Comparison of ENCODE assay signal across 13 cellular contexts in genomic region chr7:132771301-132771730, GRCh38.
A peak's percentile ranks its signal among the peaks of the same experiment; 100 is the strongest.
DNase-seq lines count a peak whose midpoint lies in the region; ATAC-seq and TF ChIP-seq lines count a peak whose summit lies in the region.
"Had no signal": no experiment of that assay in that cellular context is flagged by ENCODE, and none has a peak within 500 bp of the region (broad histone marks: within the 10 kb centered on the region; RNA-seq: fewer than 3 reads in every experiment).

No MANE protein-coding gene starts in this region.

- POLR2A ChIA-PET in naive thymus-derived CD4-positive, alpha-beta T cell (lab: Charles Lee) = interaction anchor here (0.6 to 1.6 kb wide), 8 partner anchors 8 to 317 kb away, joined by 3 to 5 read pairs (median 4); partner anchors contain the start of gene CHCHD3

- peaks cover 0 to 21% (median 10%) of the 10 kb centered on the region in 11 donors for H3K9me3 Mint-ChIP-seq in naive thymus-derived CD4-positive, alpha-beta T cell

- no peaks in the 10 kb centered on the region for H3K27me3 Mint-ChIP-seq in naive thymus-derived CD4-positive, alpha-beta T cell

- H3K79me2 ChIP-seq in SU-DHL-6 (ENCODE audit: insufficient read depth, low read length) = no peaks in the 10 kb centered on the region
- H3K79me2 ChIP-seq: parathyroid adenoma had no signal

- H3K36me3 ChIP-seq in SU-DHL-6 (ENCODE audit: low read length) = no peaks in the 10 kb centered on the region
- H3K36me3 ChIP-seq in naive thymus-derived CD4-positive, alpha-beta T cell (ENCODE audit: control insufficient read depth in 2 of 3, insufficient read depth in 3 of 3, low read length in 3 of 3) = no peaks in the 10 kb centered on the region
- no peaks in the 10 kb centered on the region for H3K36me3 ChIP-seq in spleen
- H3K36me3 ChIP-seq: SJSA1 had no signal

- peak overlapping the region; percentile 9 for H2AFZ ChIP-seq in SU-DHL-6 (ENCODE audit: low read depth, low read length, severe bottlenecking)
- H2AFZ ChIP-seq: parathyroid adenoma had no signal

- CTCF ChIA-PET in naive thymus-derived CD4-positive, alpha-beta T cell (lab: Charles Lee) = interaction anchor here (1.0 to 1.3 kb wide), 3 partner anchors 21 to 117 kb away, joined by 3 to 6 read pairs (median 5); no protein-coding TSS in a partner anchor

- 35 to 74% (median 55%) methylated on average over 4 to 6 of the region's 6 CpGs for WGBS in spleen, 5 donors

- H3K4me3 Mint-ChIP-seq in naive thymus-derived CD4-positive, alpha-beta T cell = peak overlapping the region; percentile 53 to 87 (median 70)

- TF ChIP-seq POLR2A in spleen (IDR thresholded peaks at IDR 0.05) = no peak

- H3K4me2 ChIP-seq in SU-DHL-6 (ENCODE audit: low read depth, low read length, poor library complexity, severe bottlenecking) = peak overlapping the region; percentile 24

- H3K27ac Mint-ChIP-seq in naive thymus-derived CD4-positive, alpha-beta T cell = peak overlapping the region; percentile 84 to 97 (median 94)

- no peaks in the 10 kb centered on the region for H4K20me1 ChIP-seq in SU-DHL-6 (ENCODE audit: low read depth, low read length)

- peak; percentile 83 for ATAC-seq in naive thymus-derived CD4-positive, alpha-beta T cell
- no peak for ATAC-seq in GM18519 (IDR thresholded peaks at IDR 0.05; ENCODE audit: low FRiP score, unreplicated experiment)

- no peaks in the 10 kb centered on the region for H3K9me2 ChIP-seq in SU-DHL-6 (replicated peaks; ENCODE audit: insufficient read depth, low read length)

- H3K27me3 ChIP-seq in SU-DHL-6 (ENCODE audit: low read length) (no peaks in the 10 kb centered on the region), spleen (replicated peaks in 1 of 7) (no peaks in the 10 kb centered on the region)
- H3K27me3 ChIP-seq in naive thymus-derived CD4-positive, alpha-beta T cell (ENCODE audit: control insufficient read depth in 2 of 2, insufficient read depth in 2 of 2, low read length in 2 of 2) = no peaks in the 10 kb centered on the region
- H3K27me3 ChIP-seq: SJSA1 had no signal

- peaks cover 0 to 7% (median 5%) of the 10 kb centered on the region in 5 donors for H3K36me3 Mint-ChIP-seq in naive thymus-derived CD4-positive, alpha-beta T cell

- H3K4me1 Mint-ChIP-seq in naive thymus-derived CD4-positive, alpha-beta T cell = peaks cover 13 to 36% (median 25%) of the 10 kb centered on the region in 7 donors

- H3F3A ChIP-seq in SU-DHL-6 (ENCODE audit: insufficient read depth) = no peaks in the 10 kb centered on the region

- peaks cover 0 to 18% of the 10 kb centered on the region in 2 donors for H3K4me1 ChIP-seq in naive thymus-derived CD4-positive, alpha-beta T cell (ENCODE audit: control insufficient read depth in 2 of 2, insufficient read depth in 2 of 2, low read length in 2 of 2)
- H3K4me1 ChIP-seq in spleen = peaks cover 0 to 10% (median 0%) of the 10 kb centered on the region in 6 donors
- H3K4me1 ChIP-seq: parathyroid adenoma had no signal

- H3K9ac ChIP-seq in SU-DHL-6 (ENCODE audit: low read length) = no peak overlapping the region
- H3K9ac ChIP-seq: parathyroid adenoma had no signal

- H3K27ac ChIP-seq in SU-DHL-6 (ENCODE audit: low read depth, low read length) (peak overlapping the region; percentile 5; the same call in 1 of the 2 replicates), spleen (peak overlapping the region in 3 of 8 donors; percentile 17 to 37 (median 33))
- peak overlapping the region; percentile 59 for H3K27ac ChIP-seq in naive thymus-derived CD4-positive, alpha-beta T cell (ENCODE audit: low read depth, low read length)
- H3K27ac ChIP-seq: parathyroid adenoma, SJSA1 had no signal

- DNase-seq in GM03348 (ENCODE audit: low spot score) (peak; percentile 55), NCI-H1694 (lab: John Stamatoyannopoulos, UW) (no peak), kidney tubule cell (ENCODE audit: low spot score) (no peak), spleen (no peak)
- peak; percentile 7 for DNase-seq in activated naive CD4-positive, alpha-beta T cell treated with Interleukin-2 at 50 U/mL for 16 hours
- peak in 7 of 9 donors; percentile 19 to 77 (median 69) for DNase-seq in naive thymus-derived CD4-positive, alpha-beta T cell
- DNase-seq: erythroblast, mesendoderm, NCI-H2029 had no signal

- TF ChIP-seq CTCF in SU-DHL-6 (IDR thresholded peaks at IDR 0.05; ENCODE audit: insufficient read depth, low read length, poor library complexity, severe bottlenecking) = no peak
- TF ChIP-seq CTCF in spleen (IDR thresholded peaks at IDR 0.05 in 8 of 11, conservative IDR thresholded peaks at IDR 0.05 in 3 of 11) = no peak

- intact Hi-C loops in naive thymus-derived CD4-positive, alpha-beta T cell (cut with micrococcal nuclease) = loop anchor here (1.0 to 10.0 kb wide), 7 partner anchors 61 to 1546 kb away; partner anchors contain the start of genes CHCHD3 (in 1 of the 2), EXOC4 (in 1 of the 2) and SLC35B4 (in 1 of the 2)
- intact Hi-C loops in spleen (cut with DNase I; ENCODE audit: low total_unique reads) = no loop called here

- H3K9me3 ChIP-seq in SU-DHL-6 (ENCODE audit: insufficient read depth, low read length) (peaks cover 10% of the 10 kb centered on the region; the same call in 1 of the 2 replicates), spleen (peaks cover 0 to 20% (median 18%) of the 10 kb centered on the region in 8 donors)
- peaks cover 0 to 4% (median 0%) of the 10 kb centered on the region in 3 experiments for H3K9me3 ChIP-seq in naive thymus-derived CD4-positive, alpha-beta T cell (ENCODE audit: control insufficient read depth in 2 of 3, low read length in 3 of 3)

- no peak overlapping the region for H3K4me3 ChIP-seq in SU-DHL-6 (ENCODE audit: insufficient read depth, low read length, poor library complexity, severe bottlenecking)
- H3K4me3 ChIP-seq in naive thymus-derived CD4-positive, alpha-beta T cell (ENCODE audit: low read length) = no peak overlapping the region
- H3K4me3 ChIP-seq in spleen = no peak overlapping the region
- H3K4me3 ChIP-seq: SJSA1 had no signal

Comparison
In these comparisons a context has a peak if more than half of its experiments do, and no peak if none do; other contexts are left out.
1. DNase-seq: peak in GM03348 (single experiment), activated naive CD4-positive, alpha-beta T cell treated with Interleukin-2 at 50 U/mL for 16 hours (single experiment) and naive thymus-derived CD4-positive, alpha-beta T cell (7 of 9); none in NCI-H1694 (single experiment), kidney tubule cell (single experiment) and spleen (single experiment).